Comparison of ENCODE assay signal across 9 cellular contexts in the genomic region with DNA sequence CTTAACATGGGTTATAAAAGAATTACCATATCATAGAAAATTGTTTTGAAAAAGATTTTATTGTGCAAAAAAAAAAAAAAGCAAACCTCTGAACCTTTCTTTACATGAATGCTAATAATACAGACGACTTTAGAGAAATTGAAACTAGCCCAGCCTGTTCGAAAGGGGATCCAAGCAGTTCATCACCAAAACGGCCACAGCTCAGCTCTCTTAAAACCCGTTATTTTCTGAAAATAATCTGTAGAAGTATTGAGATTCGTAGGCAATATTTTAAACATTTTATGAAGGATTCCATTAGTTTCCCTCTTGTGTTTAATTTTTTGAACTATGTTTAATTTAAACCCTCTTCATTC. TPM values are rescaled to one million over a fixed set of nuclear protein-coding genes. Genes with fewer than 3 reads are reported as not detected.
DNase-seq lines count a peak whose midpoint lies in the region; ATAC-seq and TF ChIP-seq lines count a peak whose summit lies in the region.
"Had no signal": no experiment of that assay in that cellular context is flagged by ENCODE, and none has a peak within 500 bp of the region (broad histone marks: within the 10 kb centered on the region; RNA-seq: fewer than 3 reads in every experiment).

No MANE protein-coding gene starts in this region.

- no peaks in the 10 kb centered on the region for H3K27me3 ChIP-seq in ovary

- H3K4me3 ChIP-seq in astrocyte of the spinal cord (ENCODE audit: low read depth, low read length) (peak overlapping the region; percentile 4), skeletal muscle cell (ENCODE audit: low read depth, low read length) (peak overlapping the region; percentile 21), ovary (no peak overlapping the region)

- H3K4me1 ChIP-seq in ovary (ENCODE audit: insufficient read depth): no peaks in the 10 kb centered on the region

- in situ Hi-C loops in astrocyte of the spinal cord (cut with HindIII; ENCODE audit: low sequenced_read_pairs): no loop called here

- TF ChIP-seq POLR2A in ovary (IDR thresholded peaks at IDR 0.05): no peak

- DNase-seq in astrocyte of the spinal cord (ENCODE audit: low read depth, low spot score): no peak
- DNase-seq in skeletal muscle cell (ENCODE audit: low read depth): no peak
- DNase-seq in Ammon's horn (ENCODE audit: low spot score): no peak
- DNase-seq in KG1 (lab: John Stamatoyannopoulos, UW): no peak
- DNase-seq in ovary: no peak
- DNase-seq in AG08395 (ENCODE audit: low spot score): no peak
- DNase-seq: erythroblast had no signal

- 45 to 54% (median 47%) methylated on average over 5 of the region's 5 CpGs for WGBS in ovary, 3 donors

- intact Hi-C loops in ovary (cut with DNase I): no loop called here

- H3K36me3 ChIP-seq in ovary: no peaks in the 10 kb centered on the region

- no peak overlapping the region for H3K27ac ChIP-seq in ovary

- no peaks in the 10 kb centered on the region for H3K9me3 ChIP-seq in ovary

- TF ChIP-seq CTCF in astrocyte of the spinal cord (IDR thresholded peaks at IDR 0.05; ENCODE audit: low read depth, low read length) (no peak), ovary (IDR thresholded peaks at IDR 0.05) (no peak)

- ATAC-seq in GM19463 (IDR thresholded peaks at IDR 0.05; ENCODE audit: unreplicated experiment): peak; percentile 66
- peak; percentile 65 for ATAC-seq in HG03108 (IDR thresholded peaks at IDR 0.05; ENCODE audit: unreplicated experiment)

- TF ChIP-seq EP300 in ovary (IDR thresholded peaks at IDR 0.05): no peak

RNA-seq across cellular contexts. Expression of gene GSAP, which starts 9.9 kb away (rescaled TPM):
- total RNA-seq in ovary: 10 to 100 TPM in 4 of 7 donors, 1 to 10 TPM in 3; 7.4 to 19.4 (median 11.2) TPM
- 10 to 100 TPM in 1 of 2 donors, 1 to 10 TPM in 1; 4.0 to 11.2 TPM for polyA plus RNA-seq in ovary
